ENCODE assay signal across 2 cellular contexts in genomic region chr1:205144751-205145150, GRCh38.
TF ChIP-seq lines count a peak whose summit lies in the region.

No MANE protein-coding gene starts in this region.

TF ChIP-seq in A549, 52 proteins besides CTCF, POLR2A, EP300 and RAD21 (continued from another document):
- TF ChIP-seq, protein P1, sequence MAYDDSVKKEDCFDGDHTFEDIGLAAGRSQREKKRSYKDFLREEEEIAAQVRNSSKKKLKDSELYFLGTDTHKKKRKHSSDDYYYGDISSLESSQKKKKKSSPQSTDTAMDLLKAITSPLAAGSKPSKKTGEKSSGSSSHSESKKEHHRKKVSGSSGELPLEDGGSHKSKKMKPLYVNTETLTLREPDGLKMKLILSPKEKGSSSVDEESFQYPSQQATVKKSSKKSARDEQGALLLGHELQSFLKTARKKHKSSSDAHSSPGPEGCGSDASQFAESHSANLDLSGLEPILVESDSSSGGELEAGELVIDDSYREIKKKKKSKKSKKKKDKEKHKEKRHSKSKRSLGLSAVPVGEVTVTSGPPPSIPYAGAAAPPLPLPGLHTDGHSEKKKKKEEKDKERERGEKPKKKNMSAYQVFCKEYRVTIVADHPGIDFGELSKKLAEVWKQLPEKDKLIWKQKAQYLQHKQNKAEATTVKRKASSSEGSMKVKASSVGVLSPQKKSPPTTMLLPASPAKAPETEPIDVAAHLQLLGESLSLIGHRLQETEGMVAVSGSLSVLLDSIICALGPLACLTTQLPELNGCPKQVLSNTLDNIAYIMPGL (CRISPR knock-in tag; IDR thresholded peaks at IDR 0.05; ENCODE audit: borderline replicate concordance): no peak
- no peak for TF ChIP-seq KDM1A (IDR thresholded peaks at IDR 0.05; ENCODE audit: low read depth)
TF ChIP-seq in A549: peak in this region for 0.

TF ChIP-seq in K562, 482 proteins besides CTCF, POLR2A, EP300 and RAD21 (continued from another document):
- TF ChIP-seq TRIM25 (IDR thresholded peaks at IDR 0.05; ENCODE audit: borderline replicate concordance) (no peak), BHLHE40 (IDR thresholded peaks at IDR 0.05; ENCODE audit: low read length) (no peak)
